In the genomic region with DNA sequence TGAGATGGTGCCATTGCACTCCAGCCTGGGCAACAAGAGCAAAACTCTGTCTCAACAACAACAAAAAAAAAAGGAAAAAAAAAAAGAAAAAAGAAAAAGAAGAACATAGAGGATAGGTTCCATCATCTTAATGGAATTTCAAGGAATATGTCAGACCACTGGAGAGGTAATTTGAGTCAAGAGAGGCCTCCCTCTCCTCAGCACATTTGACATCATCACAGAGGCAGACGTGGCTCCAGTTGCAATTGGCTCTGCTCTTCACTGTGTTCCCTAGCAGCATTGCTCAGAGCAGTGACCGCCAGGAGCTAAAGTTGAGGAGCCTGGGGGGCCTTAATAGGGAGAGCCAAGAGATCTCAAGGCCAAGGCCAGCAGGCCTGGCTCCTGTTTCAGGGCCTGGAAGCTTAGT, we compare ENCODE assay signal across 18 cellular contexts.
A peak's percentile ranks its signal among the peaks of the same experiment; 100 is the strongest.
DNase-seq lines count a peak whose midpoint lies in the region; ATAC-seq and TF ChIP-seq lines count a peak whose summit lies in the region.
"Had no signal": no experiment of that assay in that cellular context is flagged by ENCODE, and none has a peak within 500 bp of the region (broad histone marks: within the 10 kb centered on the region; RNA-seq: fewer than 3 reads in every experiment).

No MANE protein-coding gene starts in this region.

- H3K9ac ChIP-seq in subcutaneous abdominal adipose tissue (ENCODE audit: low read length in 5 of 5): no peak overlapping the region

- peak; percentile 11 for TF ChIP-seq CTCF in choroid plexus epithelial cell (conservative IDR thresholded peaks at IDR 0.05; ENCODE audit: low read depth, low read length)

- H3K36me3 Mint-ChIP-seq in activated naive CD4-positive, alpha-beta T cell treated with anti-CD3 and anti-CD28 coated beads, Interleukin-2, amount 10 ng/mL, durations not matched to agents 7 days and 5 days: no peaks in the 10 kb centered on the region
- H3K36me3 Mint-ChIP-seq: CD4-positive, alpha-beta memory T cell had no signal

- H3K27ac Mint-ChIP-seq in activated naive CD4-positive, alpha-beta T cell treated with anti-CD3 and anti-CD28 coated beads, Interleukin-2, amount 10 ng/mL, durations not matched to agents 7 days and 5 days: no peak overlapping the region
- H3K27ac Mint-ChIP-seq: CD4-positive, alpha-beta memory T cell had no signal

- no peak overlapping the region for H3K4me3 Mint-ChIP-seq in activated naive CD4-positive, alpha-beta T cell treated with anti-CD3 and anti-CD28 coated beads, Interleukin-2, amount 10 ng/mL, durations not matched to agents 7 days and 5 days
- H3K4me3 Mint-ChIP-seq: CD4-positive, alpha-beta memory T cell had no signal

- H3K4me3 ChIP-seq in choroid plexus epithelial cell (ENCODE audit: low read depth, low read length) (no peak overlapping the region), subcutaneous abdominal adipose tissue (ENCODE audit: low read depth in 1 of 5, low read length in 5 of 5) (no peak overlapping the region)
- H3K4me3 ChIP-seq: SJSA1 had no signal

- H3K36me3 ChIP-seq in subcutaneous abdominal adipose tissue (ENCODE audit: control insufficient read depth in 5 of 5, insufficient read depth in 5 of 5, low read length in 5 of 5): no peaks in the 10 kb centered on the region
- H3K36me3 ChIP-seq: neutrophil, SJSA1 had no signal

- ATAC-seq in left lobe of liver (peak; percentile 46), GM19397 (IDR thresholded peaks at IDR 0.05; ENCODE audit: unreplicated experiment) (no peak)
- ATAC-seq: activated CD4-positive, CD25-positive, alpha-beta regulatory T cell treated with anti-CD3 and anti-CD28 coated beads, Interleukin-2, amount 50 U/mL, for 24 hours; left colon had no signal

- no peaks in the 10 kb centered on the region for H3K27me3 Mint-ChIP-seq in activated naive CD4-positive, alpha-beta T cell treated with anti-CD3 and anti-CD28 coated beads, Interleukin-2, amount 10 ng/mL, durations not matched to agents 7 days and 5 days
- H3K27me3 Mint-ChIP-seq: CD4-positive, alpha-beta memory T cell had no signal

- no peaks in the 10 kb centered on the region for H3K27me3 ChIP-seq in subcutaneous abdominal adipose tissue (ENCODE audit: control insufficient read depth in 5 of 5, insufficient read depth in 4 of 5, low read length in 5 of 5)
- H3K27me3 ChIP-seq: neutrophil, SJSA1 had no signal

- DNase-seq in M059J (ENCODE audit: low read depth): peak; percentile 34
- DNase-seq in choroid plexus epithelial cell (ENCODE audit: low read depth): peak; percentile 96
- DNase-seq in left lobe of liver (ENCODE audit: low spot score): no peak
- DNase-seq in NCI-H1048 (lab: John Stamatoyannopoulos, UW): no peak
- no peak for DNase-seq in activated naive CD4-positive, alpha-beta T cell treated with anti-CD3 and anti-CD28 coated beads, Interleukin-2, amount 10 ng/mL, durations not matched to agents 7 days and 5 days
- DNase-seq in inferior parietal cortex (ENCODE audit: extremely low spot score): no peak
- DNase-seq: activated T-cell treated with anti-CD3 and anti-CD28 coated beads, Interleukin-2, amount 50 U/mL, for 48 hours; CD4-positive, alpha-beta memory T cell; central memory CD4-positive, alpha-beta T cell; erythroblast; NCI-H748 treated with DMSO at 0.1 percent for 48 hours; stimulated activated naive CD4-positive, alpha-beta T cell had no signal

- H3K9me3 ChIP-seq in subcutaneous abdominal adipose tissue (ENCODE audit: control insufficient read depth in 5 of 5, low read length in 5 of 5): no peaks in the 10 kb centered on the region
- H3K9me3 ChIP-seq: neutrophil, SJSA1 had no signal

- no peaks in the 10 kb centered on the region for H3K9me3 Mint-ChIP-seq in activated naive CD4-positive, alpha-beta T cell treated with anti-CD3 and anti-CD28 coated beads, Interleukin-2, amount 10 ng/mL, durations not matched to agents 7 days and 5 days

- peaks cover 4 to 29% (median 18%) of the 10 kb centered on the region in 5 donors for H3K4me1 ChIP-seq in subcutaneous abdominal adipose tissue (ENCODE audit: control insufficient read depth in 5 of 5, insufficient read depth in 5 of 5, low read length in 5 of 5)

- H3K4me1 Mint-ChIP-seq in activated naive CD4-positive, alpha-beta T cell treated with anti-CD3 and anti-CD28 coated beads, Interleukin-2, amount 10 ng/mL, durations not matched to agents 7 days and 5 days: no peaks in the 10 kb centered on the region
- H3K4me1 Mint-ChIP-seq: CD4-positive, alpha-beta memory T cell had no signal

- CTCF ChIA-PET in activated naive CD4-positive, alpha-beta T cell treated with anti-CD3 and anti-CD28 coated beads, Interleukin-2, amount 10 ng/mL, durations not matched to agents 7 days and 5 days (lab: Charles Lee): no interaction called here

- peak overlapping the region; percentile 45 for H3K27ac ChIP-seq in subcutaneous abdominal adipose tissue (ENCODE audit: low read depth, low read length)
- H3K27ac ChIP-seq: neutrophil, SJSA1 had no signal

Comparison
In these comparisons a context has a peak if more than half of its experiments do, and no peak if none do; other contexts are left out.
1. DNase-seq: peak in M059J (single experiment) and choroid plexus epithelial cell (single experiment); none in left lobe of liver (single experiment), NCI-H1048 (single experiment), activated naive CD4-positive, alpha-beta T cell treated with anti-CD3 and anti-CD28 coated beads, Interleukin-2, amount 10 ng/mL, durations not matched to agents 7 days and 5 days (single experiment) and inferior parietal cortex (single experiment).